Comparison of ENCODE assay signal across 13 cellular contexts in genomic region chr12:21451529-21451928, GRCh38. TPM values are rescaled to one million over a fixed set of nuclear protein-coding genes. Genes with fewer than 3 reads are reported as not detected.
DNase-seq lines count a peak whose midpoint lies in the region; ATAC-seq and TF ChIP-seq lines count a peak whose summit lies in the region.
"Had no signal": no experiment of that assay in that cellular context is flagged by ENCODE, and none has a peak within 500 bp of the region (broad histone marks: within the 10 kb centered on the region; RNA-seq: fewer than 3 reads in every experiment).

No MANE protein-coding gene starts in this region.

- H3K27me3 Mint-ChIP-seq in activated naive CD8-positive, alpha-beta T cell: no peaks in the 10 kb centered on the region
- H3K27me3 Mint-ChIP-seq in activated naive CD8-positive, alpha-beta T cell treated with anti-CD3 and anti-CD28 coated beads for 36 hours: no peaks in the 10 kb centered on the region
- H3K27me3 Mint-ChIP-seq: activated CD8-positive, alpha-beta T cell treated with anti-CD3 and anti-CD28 coated beads for 36 hours; activated naive CD8-positive, alpha-beta T cell treated with anti-CD3 and anti-CD28 coated beads, Interleukin-2, amount 50 U/mL, for 24 hours had no signal

- H3K4me1 ChIP-seq in OCI-LY3 (ENCODE audit: low read length) (peaks cover 15% of the 10 kb centered on the region), smooth muscle cell (ENCODE audit: low read depth) (no peaks in the 10 kb centered on the region)
- H3K4me1 ChIP-seq: transverse colon had no signal

- H3K27me3 ChIP-seq in OCI-LY3 (ENCODE audit: low read depth, low read length) (no peaks in the 10 kb centered on the region), smooth muscle cell (ENCODE audit: low read depth) (no peaks in the 10 kb centered on the region)
- H3K27me3 ChIP-seq: transverse colon had no signal

- H3K9me3 Mint-ChIP-seq in activated naive CD8-positive, alpha-beta T cell (ENCODE audit: low read depth): no peaks in the 10 kb centered on the region
- no peaks in the 10 kb centered on the region for H3K9me3 Mint-ChIP-seq in activated naive CD8-positive, alpha-beta T cell treated with anti-CD3 and anti-CD28 coated beads for 36 hours
- H3K9me3 Mint-ChIP-seq: activated CD8-positive, alpha-beta T cell treated with anti-CD3 and anti-CD28 coated beads for 36 hours; activated naive CD8-positive, alpha-beta T cell treated with anti-CD3 and anti-CD28 coated beads, Interleukin-2, amount 50 U/mL, for 24 hours had no signal

- H2AFZ ChIP-seq in OCI-LY3 (ENCODE audit: low read depth, low read length) (no peak overlapping the region), smooth muscle cell (ENCODE audit: low read depth) (no peak overlapping the region)

- H3K79me2 ChIP-seq in OCI-LY3 (ENCODE audit: low read length) (no peaks in the 10 kb centered on the region), smooth muscle cell (ENCODE audit: low read depth) (no peaks in the 10 kb centered on the region)

- ATAC-seq in GM19467 (IDR thresholded peaks at IDR 0.05; ENCODE audit: unreplicated experiment): no peak
- ATAC-seq: activated CD8-positive, alpha-beta T cell treated with anti-CD3 and anti-CD28 coated beads for 36 hours; activated naive CD8-positive, alpha-beta T cell treated with anti-CD3 and anti-CD28 coated beads, Interleukin-2, amount 50 U/mL, for 24 hours had no signal

- H3K4me3 ChIP-seq in OCI-LY3 (ENCODE audit: low read length): no peak overlapping the region
- no peak overlapping the region for H3K4me3 ChIP-seq in fibroblast of pulmonary artery (replicated peaks; ENCODE audit: low read depth, low read length)
- H3K4me3 ChIP-seq in smooth muscle cell: no peak overlapping the region
- H3K4me3 ChIP-seq: transverse colon had no signal

- H3K9ac ChIP-seq in OCI-LY3 (ENCODE audit: low read length) (no peak overlapping the region), smooth muscle cell (ENCODE audit: low read depth) (no peak overlapping the region)

- H3K27ac ChIP-seq in OCI-LY3 (ENCODE audit: low read length) (no peak overlapping the region), smooth muscle cell (ENCODE audit: low read depth) (no peak overlapping the region)
- H3K27ac ChIP-seq: transverse colon had no signal

- peak; percentile 21; the same call in 1 of the 2 replicates for TF ChIP-seq CTCF in OCI-LY3 (IDR thresholded peaks at IDR 0.05; ENCODE audit: low read depth, low read length)
- TF ChIP-seq CTCF in fibroblast of pulmonary artery (IDR thresholded peaks at IDR 0.05; ENCODE audit: low read length, missing control alignments): peak; percentile 23
- peak; percentile 26 for TF ChIP-seq CTCF in smooth muscle cell (IDR thresholded peaks at IDR 0.05; ENCODE audit: borderline replicate concordance, insufficient read depth, poor library complexity, severe bottlenecking)

- peaks cover 9% of the 10 kb centered on the region for H3K36me3 Mint-ChIP-seq in activated naive CD8-positive, alpha-beta T cell
- H3K36me3 Mint-ChIP-seq in activated naive CD8-positive, alpha-beta T cell treated with anti-CD3 and anti-CD28 coated beads for 36 hours: peaks cover 23% of the 10 kb centered on the region

- H3K9me3 ChIP-seq in OCI-LY3 (ENCODE audit: insufficient read depth, low read length) (no peaks in the 10 kb centered on the region), smooth muscle cell (replicated peaks; ENCODE audit: low read depth) (no peaks in the 10 kb centered on the region)
- H3K9me3 ChIP-seq: transverse colon had no signal

- no peak for DNase-seq in activated naive CD8-positive, alpha-beta T cell treated with anti-CD3 and anti-CD28 coated beads for 36 hours
- DNase-seq in fibroblast of pulmonary artery (ENCODE audit: low read depth) (peak; percentile 13), smooth muscle cell (lab: John Stamatoyannopoulos, UW; ENCODE audit: unreplicated experiment) (no peak), HPDE6-E6E7 (ENCODE audit: extremely low spot score) (no peak), mesenteric fat pad (ENCODE audit: low spot score) (no peak)
- DNase-seq: activated CD8-positive, alpha-beta T cell treated with anti-CD3 and anti-CD28 coated beads for 36 hours; activated naive CD8-positive, alpha-beta T cell treated with anti-CD3 and anti-CD28 coated beads, Interleukin-2, amount 50 U/mL, for 24 hours; effector CD8-positive, alpha-beta T cell; NCI-H2029 treated with DMSO at 0.1 percent for 48 hours; transverse colon had no signal

- H3K36me3 ChIP-seq in OCI-LY3 (replicated peaks; ENCODE audit: low read depth, low read length): peaks cover 20% of the 10 kb centered on the region
- H3K36me3 ChIP-seq in smooth muscle cell (ENCODE audit: low read depth): peaks cover 2% of the 10 kb centered on the region

- peaks cover 21% of the 10 kb centered on the region for H3K4me1 Mint-ChIP-seq in activated naive CD8-positive, alpha-beta T cell (ENCODE audit: low read depth)
- H3K4me1 Mint-ChIP-seq in activated naive CD8-positive, alpha-beta T cell treated with anti-CD3 and anti-CD28 coated beads for 36 hours: peaks cover 25% of the 10 kb centered on the region

- 29% methylated on average over 1 of the region's 1 CpG for WGBS in smooth muscle cell (ENCODE audit: low lambda C conversion rate)

- no peaks in the 10 kb centered on the region for H4K20me1 ChIP-seq in OCI-LY3 (ENCODE audit: insufficient read depth, low read length)
- no peaks in the 10 kb centered on the region for H4K20me1 ChIP-seq in smooth muscle cell (ENCODE audit: low read depth)

- H3K4me2 ChIP-seq in OCI-LY3 (ENCODE audit: low read length): no peak overlapping the region
- H3K4me2 ChIP-seq in smooth muscle cell: no peak overlapping the region

- peak overlapping the region; percentile 11 for H3K27ac Mint-ChIP-seq in activated naive CD8-positive, alpha-beta T cell
- no peak overlapping the region for H3K27ac Mint-ChIP-seq in activated naive CD8-positive, alpha-beta T cell treated with anti-CD3 and anti-CD28 coated beads for 36 hours
- H3K27ac Mint-ChIP-seq: activated CD8-positive, alpha-beta T cell treated with anti-CD3 and anti-CD28 coated beads for 36 hours; activated naive CD8-positive, alpha-beta T cell treated with anti-CD3 and anti-CD28 coated beads, Interleukin-2, amount 50 U/mL, for 24 hours had no signal

- no peak overlapping the region for H3K4me3 Mint-ChIP-seq in activated naive CD8-positive, alpha-beta T cell
- no peak overlapping the region for H3K4me3 Mint-ChIP-seq in activated naive CD8-positive, alpha-beta T cell treated with anti-CD3 and anti-CD28 coated beads for 36 hours
- H3K4me3 Mint-ChIP-seq: activated CD8-positive, alpha-beta T cell treated with anti-CD3 and anti-CD28 coated beads for 36 hours; activated naive CD8-positive, alpha-beta T cell treated with anti-CD3 and anti-CD28 coated beads, Interleukin-2, amount 50 U/mL, for 24 hours had no signal

- no peaks in the 10 kb centered on the region for H3F3A ChIP-seq in smooth muscle cell (ENCODE audit: low read depth)

RNA-seq across cellular contexts. Expression of gene PYROXD1, which starts 14.1 kb away (rescaled TPM):
- total RNA-seq in activated naive CD8-positive, alpha-beta T cell treated with anti-CD3 and anti-CD28 coated beads for 36 hours: 10 to 100 TPM; 24.3 to 25.6 TPM
- 11.6 and 14.2 TPM in 2 replicates for total RNA-seq in smooth muscle cell
- 7.7 and 10.1 TPM in 2 replicates for polyA plus RNA-seq in smooth muscle cell
- total RNA-seq in mesenteric fat pad: 16.5 TPM

RNA-seq across cellular contexts. Expression of gene RECQL, which starts 49.9 kb away (rescaled TPM):
- 10 to 100 TPM; 83.4 to 90.7 TPM for total RNA-seq in activated naive CD8-positive, alpha-beta T cell treated with anti-CD3 and anti-CD28 coated beads for 36 hours
- total RNA-seq in smooth muscle cell (75.3 and 99.4 TPM in 2 replicates), mesenteric fat pad (34.1 TPM)
- polyA plus RNA-seq in smooth muscle cell: 27.0 and 34.5 TPM in 2 replicates

RNA-seq across cellular contexts. Expression of gene GOLT1B, which starts 50.1 kb away (rescaled TPM):
- 10 to 100 TPM; 34.1 to 35.4 TPM for total RNA-seq in activated naive CD8-positive, alpha-beta T cell treated with anti-CD3 and anti-CD28 coated beads for 36 hours
- 184 and 250 TPM in 2 replicates for total RNA-seq in smooth muscle cell
- polyA plus RNA-seq in smooth muscle cell: 81.6 and 99.5 TPM in 2 replicates
- 34.6 TPM for total RNA-seq in mesenteric fat pad
